1 cellular context compared by ENCODE assay signal in the genomic region with DNA sequence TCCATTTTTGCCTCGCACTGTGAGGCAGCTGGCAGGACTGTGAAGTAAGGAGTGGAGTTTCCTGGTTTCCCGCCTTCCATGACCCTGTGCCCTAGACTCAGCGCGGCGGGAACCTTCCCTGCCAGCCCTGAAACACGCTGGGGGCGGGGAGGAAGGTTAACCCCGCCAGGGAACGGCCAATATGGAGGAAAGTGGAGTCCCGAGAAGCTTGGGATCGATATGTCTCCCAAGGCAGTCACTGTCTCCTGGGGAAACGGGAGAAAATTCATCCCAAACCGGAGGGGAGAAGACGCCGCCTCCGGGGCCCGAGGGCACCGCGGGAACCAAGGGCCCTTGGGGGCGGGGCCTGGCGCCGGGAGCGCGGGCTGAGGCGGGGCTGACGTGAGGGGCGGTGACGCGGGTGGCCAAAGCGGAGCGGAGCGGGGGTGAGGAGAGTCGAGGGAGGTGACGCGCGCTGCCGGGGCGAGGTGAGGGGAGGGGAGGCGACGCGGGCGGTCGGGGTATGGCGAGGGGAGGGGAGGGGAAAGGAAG.
TF ChIP-seq lines count a peak whose summit lies in the region.

A gene with protein sequence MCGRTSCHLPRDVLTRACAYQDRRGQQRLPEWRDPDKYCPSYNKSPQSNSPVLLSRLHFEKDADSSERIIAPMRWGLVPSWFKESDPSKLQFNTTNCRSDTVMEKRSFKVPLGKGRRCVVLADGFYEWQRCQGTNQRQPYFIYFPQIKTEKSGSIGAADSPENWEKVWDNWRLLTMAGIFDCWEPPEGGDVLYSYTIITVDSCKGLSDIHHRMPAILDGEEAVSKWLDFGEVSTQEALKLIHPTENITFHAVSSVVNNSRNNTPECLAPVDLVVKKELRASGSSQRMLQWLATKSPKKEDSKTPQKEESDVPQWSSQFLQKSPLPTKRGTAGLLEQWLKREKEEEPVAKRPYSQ (plus strand): TSS at position 432 of the 531 bp plus-strand sequence. CDS start 863 bp downstream, outside the sequence.

TF ChIP-seq in HepG2, 621 proteins besides CTCF, POLR2A, EP300 and RAD21 (continued from another document and continues in another):
- TF ChIP-seq, protein P1, sequence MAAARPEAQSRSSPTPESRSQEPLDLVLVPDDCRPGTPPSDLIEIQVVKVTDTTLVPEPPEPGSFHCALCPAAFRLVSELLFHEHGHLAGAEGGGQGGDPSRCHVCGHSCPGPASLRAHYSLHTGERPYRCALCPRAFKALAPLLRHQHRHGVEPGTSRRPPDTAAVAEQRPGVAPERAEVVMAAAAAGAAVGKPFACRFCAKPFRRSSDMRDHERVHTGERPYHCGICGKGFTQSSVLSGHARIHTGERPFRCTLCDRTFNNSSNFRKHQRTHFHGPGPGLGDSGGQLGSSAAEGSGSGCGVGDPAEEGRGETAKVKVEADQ (CRISPR knock-in tag; IDR thresholded peaks at IDR 0.05; ENCODE audit: borderline replicate concordance), result no peak
- TF ChIP-seq, protein P2, sequence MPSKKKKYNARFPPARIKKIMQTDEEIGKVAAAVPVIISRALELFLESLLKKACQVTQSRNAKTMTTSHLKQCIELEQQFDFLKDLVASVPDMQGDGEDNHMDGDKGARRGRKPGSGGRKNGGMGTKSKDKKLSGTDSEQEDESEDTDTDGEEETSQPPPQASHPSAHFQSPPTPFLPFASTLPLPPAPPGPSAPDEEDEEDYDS (CRISPR knock-in tag; IDR thresholded peaks at IDR 0.05), result no peak
- TF ChIP-seq ZNF20 (CRISPR knock-in tag; IDR thresholded peaks at IDR 0.05) (no peak), ZKSCAN5 (CRISPR knock-in tag; IDR thresholded peaks at IDR 0.05) (peak; percentile 99), ZNF713 (CRISPR knock-in tag; IDR thresholded peaks at IDR 0.05) (no peak), ZNF674 (CRISPR knock-in tag; IDR thresholded peaks at IDR 0.05; ENCODE audit: low read depth) (no peak), GABPA (IDR thresholded peaks at IDR 0.05; ENCODE audit: low read depth, low read length) (no peak), GABPA (CRISPR knock-in tag; IDR thresholded peaks at IDR 0.05; ENCODE audit: low read depth) (no peak), ZNF670 (CRISPR knock-in tag; IDR thresholded peaks at IDR 0.05; ENCODE audit: borderline replicate concordance) (no peak), HMGA1 (CRISPR knock-in tag; conservative IDR thresholded peaks at IDR 0.05) (no peak), RFX1 (IDR thresholded peaks at IDR 0.05) (no peak), CHD4 (IDR thresholded peaks at IDR 0.05; ENCODE audit: borderline replicate concordance, low read length) (no peak), SOX13 (IDR thresholded peaks at IDR 0.05) (no peak), SOX13 (CRISPR knock-in tag; conservative IDR thresholded peaks at IDR 0.05 in 1 of 2, IDR thresholded peaks at IDR 0.05 in 1 of 2) (peak in 1 of 2 experiments; percentile 21; a peak in 1 of 4 replicates), RFX3 (CRISPR knock-in tag; IDR thresholded peaks at IDR 0.05) (no peak), NFYB (CRISPR knock-in tag; IDR thresholded peaks at IDR 0.05) (no peak), STAG1 (CRISPR knock-in tag; IDR thresholded peaks at IDR 0.05) (no peak), MAFK (conservative IDR thresholded peaks at IDR 0.05 in 1 of 2, IDR thresholded peaks at IDR 0.05 in 1 of 2; ENCODE audit: low read length in 2 of 2) (no peak), CBX1 (IDR thresholded peaks at IDR 0.05; ENCODE audit: low read depth) (no peak), ZNF629 (CRISPR knock-in tag; conservative IDR thresholded peaks at IDR 0.05) (no peak), FOXP1 (IDR thresholded peaks at IDR 0.05) (no peak), FOXP1 (CRISPR knock-in tag; IDR thresholded peaks at IDR 0.05) (no peak), ZNF546 (CRISPR knock-in tag; conservative IDR thresholded peaks at IDR 0.05) (peak; percentile 87; the same call in 1 of the 2 replicates), TBL1XR1 (IDR thresholded peaks at IDR 0.05; ENCODE audit: borderline replicate concordance, low read length, partially characterized antibody) (no peak), KAT7 (CRISPR knock-in tag; IDR thresholded peaks at IDR 0.05; ENCODE audit: borderline replicate concordance) (no peak; the same call in 1 of the 2 replicates), MIER2 (CRISPR knock-in tag; IDR thresholded peaks at IDR 0.05) (no peak), ZSCAN30 (CRISPR knock-in tag; IDR thresholded peaks at IDR 0.05) (no peak), HOXA9 (CRISPR knock-in tag; IDR thresholded peaks at IDR 0.05; ENCODE audit: borderline replicate concordance) (0 out of 2 replicates have a peak, but pooled peaks have one; percentile 30), ZNF260 (CRISPR knock-in tag; IDR thresholded peaks at IDR 0.05; ENCODE audit: borderline replicate concordance, low read depth) (no peak), ZNF556 (CRISPR knock-in tag; IDR thresholded peaks at IDR 0.05; ENCODE audit: borderline replicate concordance) (peak; percentile 58; the same call in 1 of the 2 replicates), ZFYVE20 (CRISPR knock-in tag; IDR thresholded peaks at IDR 0.05; ENCODE audit: borderline replicate concordance, low read depth) (no peak)
- TF ChIP-seq, protein P3, sequence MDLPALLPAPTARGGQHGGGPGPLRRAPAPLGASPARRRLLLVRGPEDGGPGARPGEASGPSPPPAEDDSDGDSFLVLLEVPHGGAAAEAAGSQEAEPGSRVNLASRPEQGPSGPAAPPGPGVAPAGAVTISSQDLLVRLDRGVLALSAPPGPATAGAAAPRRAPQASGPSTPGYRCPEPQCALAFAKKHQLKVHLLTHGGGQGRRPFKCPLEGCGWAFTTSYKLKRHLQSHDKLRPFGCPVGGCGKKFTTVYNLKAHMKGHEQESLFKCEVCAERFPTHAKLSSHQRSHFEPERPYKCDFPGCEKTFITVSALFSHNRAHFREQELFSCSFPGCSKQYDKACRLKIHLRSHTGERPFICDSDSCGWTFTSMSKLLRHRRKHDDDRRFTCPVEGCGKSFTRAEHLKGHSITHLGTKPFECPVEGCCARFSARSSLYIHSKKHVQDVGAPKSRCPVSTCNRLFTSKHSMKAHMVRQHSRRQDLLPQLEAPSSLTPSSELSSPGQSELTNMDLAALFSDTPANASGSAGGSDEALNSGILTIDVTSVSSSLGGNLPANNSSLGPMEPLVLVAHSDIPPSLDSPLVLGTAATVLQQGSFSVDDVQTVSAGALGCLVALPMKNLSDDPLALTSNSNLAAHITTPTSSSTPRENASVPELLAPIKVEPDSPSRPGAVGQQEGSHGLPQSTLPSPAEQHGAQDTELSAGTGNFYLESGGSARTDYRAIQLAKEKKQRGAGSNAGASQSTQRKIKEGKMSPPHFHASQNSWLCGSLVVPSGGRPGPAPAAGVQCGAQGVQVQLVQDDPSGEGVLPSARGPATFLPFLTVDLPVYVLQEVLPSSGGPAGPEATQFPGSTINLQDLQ (CRISPR knock-in tag; IDR thresholded peaks at IDR 0.05), result no peak
- TF ChIP-seq, protein P4, sequence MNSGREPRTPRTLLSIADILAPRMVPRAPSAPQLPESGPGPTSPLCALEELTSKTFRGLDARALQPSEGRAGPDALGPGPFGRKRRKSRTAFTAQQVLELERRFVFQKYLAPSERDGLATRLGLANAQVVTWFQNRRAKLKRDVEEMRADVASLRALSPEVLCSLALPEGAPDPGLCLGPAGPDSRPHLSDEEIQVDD (CRISPR knock-in tag; IDR thresholded peaks at IDR 0.05; ENCODE audit: borderline replicate concordance), result no peak
- TF ChIP-seq, protein P5, sequence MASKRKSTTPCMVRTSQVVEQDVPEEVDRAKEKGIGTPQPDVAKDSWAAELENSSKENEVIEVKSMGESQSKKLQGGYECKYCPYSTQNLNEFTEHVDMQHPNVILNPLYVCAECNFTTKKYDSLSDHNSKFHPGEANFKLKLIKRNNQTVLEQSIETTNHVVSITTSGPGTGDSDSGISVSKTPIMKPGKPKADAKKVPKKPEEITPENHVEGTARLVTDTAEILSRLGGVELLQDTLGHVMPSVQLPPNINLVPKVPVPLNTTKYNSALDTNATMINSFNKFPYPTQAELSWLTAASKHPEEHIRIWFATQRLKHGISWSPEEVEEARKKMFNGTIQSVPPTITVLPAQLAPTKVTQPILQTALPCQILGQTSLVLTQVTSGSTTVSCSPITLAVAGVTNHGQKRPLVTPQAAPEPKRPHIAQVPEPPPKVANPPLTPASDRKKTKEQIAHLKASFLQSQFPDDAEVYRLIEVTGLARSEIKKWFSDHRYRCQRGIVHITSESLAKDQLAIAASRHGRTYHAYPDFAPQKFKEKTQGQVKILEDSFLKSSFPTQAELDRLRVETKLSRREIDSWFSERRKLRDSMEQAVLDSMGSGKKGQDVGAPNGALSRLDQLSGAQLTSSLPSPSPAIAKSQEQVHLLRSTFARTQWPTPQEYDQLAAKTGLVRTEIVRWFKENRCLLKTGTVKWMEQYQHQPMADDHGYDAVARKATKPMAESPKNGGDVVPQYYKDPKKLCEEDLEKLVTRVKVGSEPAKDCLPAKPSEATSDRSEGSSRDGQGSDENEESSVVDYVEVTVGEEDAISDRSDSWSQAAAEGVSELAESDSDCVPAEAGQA (IDR thresholded peaks at IDR 0.05; ENCODE audit: low read depth), result no peak; the same call in 1 of the 2 replicates
- TF ChIP-seq, protein P5 (CRISPR knock-in tag; IDR thresholded peaks at IDR 0.05; ENCODE audit: borderline replicate concordance), result no peak
- TF ChIP-seq, protein P6, sequence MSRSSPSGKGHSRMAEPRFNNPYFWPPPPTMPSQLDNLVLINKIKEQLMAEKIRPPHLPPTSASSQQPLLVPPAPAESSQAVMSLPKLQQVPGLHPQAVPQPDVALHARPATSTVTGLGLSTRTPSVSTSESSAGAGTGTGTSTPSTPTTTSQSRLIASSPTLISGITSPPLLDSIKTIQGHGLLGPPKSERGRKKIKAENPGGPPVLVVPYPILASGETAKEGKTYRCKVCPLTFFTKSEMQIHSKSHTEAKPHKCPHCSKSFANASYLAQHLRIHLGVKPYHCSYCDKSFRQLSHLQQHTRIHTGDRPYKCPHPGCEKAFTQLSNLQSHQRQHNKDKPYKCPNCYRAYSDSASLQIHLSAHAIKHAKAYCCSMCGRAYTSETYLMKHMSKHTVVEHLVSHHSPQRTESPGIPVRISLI (CRISPR knock-in tag; IDR thresholded peaks at IDR 0.05; ENCODE audit: borderline replicate concordance), result no peak
- TF ChIP-seq, protein P7, sequence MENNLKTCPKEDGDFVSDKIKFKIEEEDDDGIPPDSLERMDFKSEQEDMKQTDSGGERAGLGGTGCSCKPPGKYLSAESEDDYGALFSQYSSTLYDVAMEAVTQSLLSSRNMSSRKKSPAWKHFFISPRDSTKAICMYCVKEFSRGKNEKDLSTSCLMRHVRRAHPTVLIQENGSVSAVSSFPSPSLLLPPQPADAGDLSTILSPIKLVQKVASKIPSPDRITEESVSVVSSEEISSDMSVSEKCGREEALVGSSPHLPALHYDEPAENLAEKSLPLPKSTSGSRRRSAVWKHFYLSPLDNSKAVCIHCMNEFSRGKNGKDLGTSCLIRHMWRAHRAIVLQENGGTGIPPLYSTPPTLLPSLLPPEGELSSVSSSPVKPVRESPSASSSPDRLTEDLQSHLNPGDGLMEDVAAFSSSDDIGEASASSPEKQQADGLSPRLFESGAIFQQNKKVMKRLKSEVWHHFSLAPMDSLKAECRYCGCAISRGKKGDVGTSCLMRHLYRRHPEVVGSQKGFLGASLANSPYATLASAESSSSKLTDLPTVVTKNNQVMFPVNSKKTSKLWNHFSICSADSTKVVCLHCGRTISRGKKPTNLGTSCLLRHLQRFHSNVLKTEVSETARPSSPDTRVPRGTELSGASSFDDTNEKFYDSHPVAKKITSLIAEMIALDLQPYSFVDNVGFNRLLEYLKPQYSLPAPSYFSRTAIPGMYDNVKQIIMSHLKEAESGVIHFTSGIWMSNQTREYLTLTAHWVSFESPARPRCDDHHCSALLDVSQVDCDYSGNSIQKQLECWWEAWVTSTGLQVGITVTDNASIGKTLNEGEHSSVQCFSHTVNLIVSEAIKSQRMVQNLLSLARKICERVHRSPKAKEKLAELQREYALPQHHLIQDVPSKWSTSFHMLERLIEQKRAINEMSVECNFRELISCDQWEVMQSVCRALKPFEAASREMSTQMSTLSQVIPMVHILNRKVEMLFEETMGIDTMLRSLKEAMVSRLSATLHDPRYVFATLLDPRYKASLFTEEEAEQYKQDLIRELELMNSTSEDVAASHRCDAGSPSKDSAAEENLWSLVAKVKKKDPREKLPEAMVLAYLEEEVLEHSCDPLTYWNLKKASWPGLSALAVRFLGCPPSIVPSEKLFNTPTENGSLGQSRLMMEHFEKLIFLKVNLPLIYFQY (CRISPR knock-in tag; IDR thresholded peaks at IDR 0.05; ENCODE audit: borderline replicate concordance), result no peak
- TF ChIP-seq, protein P8, sequence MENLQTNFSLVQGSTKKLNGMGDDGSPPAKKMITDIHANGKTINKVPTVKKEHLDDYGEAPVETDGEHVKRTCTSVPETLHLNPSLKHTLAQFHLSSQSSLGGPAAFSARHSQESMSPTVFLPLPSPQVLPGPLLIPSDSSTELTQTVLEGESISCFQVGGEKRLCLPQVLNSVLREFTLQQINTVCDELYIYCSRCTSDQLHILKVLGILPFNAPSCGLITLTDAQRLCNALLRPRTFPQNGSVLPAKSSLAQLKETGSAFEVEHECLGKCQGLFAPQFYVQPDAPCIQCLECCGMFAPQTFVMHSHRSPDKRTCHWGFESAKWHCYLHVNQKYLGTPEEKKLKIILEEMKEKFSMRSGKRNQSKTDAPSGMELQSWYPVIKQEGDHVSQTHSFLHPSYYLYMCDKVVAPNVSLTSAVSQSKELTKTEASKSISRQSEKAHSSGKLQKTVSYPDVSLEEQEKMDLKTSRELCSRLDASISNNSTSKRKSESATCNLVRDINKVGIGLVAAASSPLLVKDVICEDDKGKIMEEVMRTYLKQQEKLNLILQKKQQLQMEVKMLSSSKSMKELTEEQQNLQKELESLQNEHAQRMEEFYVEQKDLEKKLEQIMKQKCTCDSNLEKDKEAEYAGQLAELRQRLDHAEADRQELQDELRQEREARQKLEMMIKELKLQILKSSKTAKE (CRISPR knock-in tag; IDR thresholded peaks at IDR 0.05; ENCODE audit: borderline replicate concordance), result no peak
